ENCODE assay signal across 8 cellular contexts in genomic region chr16:80852261-80852872, GRCh38. TPM values are rescaled to one million over a fixed set of nuclear protein-coding genes. Genes with fewer than 3 reads are reported as not detected.
DNase-seq lines count a peak whose midpoint lies in the region; ATAC-seq and TF ChIP-seq lines count a peak whose summit lies in the region.

No MANE protein-coding gene starts in this region.

- no TSS peak for BruUV-seq in Calu3 (replicated peaks; lab: Mats Ljungman, UMichigan)

- peak; percentile 71 for TF ChIP-seq CTCF in Calu3 (IDR thresholded peaks at IDR 0.05; ENCODE audit: unreplicated experiment)
- peak in 4 of 6 experiments; percentile 32 to 42 (median 36) for TF ChIP-seq CTCF in adrenal gland (IDR thresholded peaks at IDR 0.05)
- peak; percentile 62 for TF ChIP-seq CTCF in mesothelial cell of epicardium (IDR thresholded peaks at IDR 0.05; ENCODE audit: unreplicated experiment)
- no peak for TF ChIP-seq CTCF in coronary artery (IDR thresholded peaks at IDR 0.05)

- no peak for ATAC-seq in left cardiac atrium
- ATAC-seq in left ventricle myocardium superior = no peak

- no peaks in the 10 kb centered on the region for H3K36me3 Mint-ChIP-seq in Calu3 (ENCODE audit: insufficient read depth, unreplicated experiment)
- no peaks in the 10 kb centered on the region for H3K36me3 Mint-ChIP-seq in mesothelial cell of epicardium

- H3K4me1 Mint-ChIP-seq in Calu3 (ENCODE audit: low read depth, unreplicated experiment) (no peaks in the 10 kb centered on the region), mesothelial cell of epicardium (no peaks in the 10 kb centered on the region)

- no peaks in the 10 kb centered on the region for H3K9me3 ChIP-seq in adrenal gland (replicated peaks in 1 of 3)

- no peaks in the 10 kb centered on the region for H3K36me3 ChIP-seq in adrenal gland (replicated peaks in 1 of 2)

- H3K4me3 Mint-ChIP-seq in Calu3 (ENCODE audit: low read depth, unreplicated experiment) = no peak overlapping the region
- no peak overlapping the region for H3K4me3 Mint-ChIP-seq in mesothelial cell of epicardium

- H3K27ac ChIP-seq in adrenal gland (no peak overlapping the region), coronary artery (no peak overlapping the region)

- TF ChIP-seq POLR2A in adrenal gland (IDR thresholded peaks at IDR 0.05) = no peak

- CTCF ChIA-PET in Calu3 (lab: Charles Lee) = no interaction called here

- DNase-seq in Calu3 (peak; percentile 46), HPDE6-E6E7 (ENCODE audit: extremely low spot score) (peak; percentile 10), adrenal gland (peak in 4 of 7 donors; percentile 21 to 56 (median 39)), mesothelial cell of epicardium (ENCODE audit: low spot score in 2 of 2, unreplicated experiment in 2 of 2) (no peak), coronary artery (ENCODE audit: low spot score) (no peak), NCI-H187 treated with DMSO at 0.1 percent for 48 hours (lab: John Stamatoyannopoulos, UW) (no peak), left cardiac atrium (no peak), left ventricle myocardium superior (no peak)

- peaks cover 34% of the 10 kb centered on the region for H3K27me3 Mint-ChIP-seq in Calu3 (ENCODE audit: unreplicated experiment)
- peaks cover 13% of the 10 kb centered on the region for H3K27me3 Mint-ChIP-seq in mesothelial cell of epicardium (ENCODE audit: low read depth)

- H3K27me3 ChIP-seq in adrenal gland = no peaks in the 10 kb centered on the region

- H3K27ac Mint-ChIP-seq in Calu3 (ENCODE audit: unreplicated experiment) (no peak overlapping the region), mesothelial cell of epicardium (no peak overlapping the region)

- H3K4me3 ChIP-seq in adrenal gland = no peak overlapping the region
- H3K4me3 ChIP-seq in coronary artery = no peak overlapping the region

- no peaks in the 10 kb centered on the region for H3K9me3 Mint-ChIP-seq in Calu3 (ENCODE audit: low read depth, unreplicated experiment)
- no peaks in the 10 kb centered on the region for H3K9me3 Mint-ChIP-seq in mesothelial cell of epicardium

- intact Hi-C loops in Calu3 (cut with micrococcal nuclease; ENCODE audit: unreplicated experiment) (loop anchor here (1.0 kb wide), 1 partner anchor 325 kb away; no protein-coding TSS in a partner anchor), adrenal gland (cut with DNase I) (no loop called here), left cardiac atrium (cut with DNase I) (no loop called here), left ventricle myocardium superior (cut with micrococcal nuclease) (no loop called here)

- WGBS in adrenal gland, 4 donors = 82 to 90% (median 88%) methylated on average over 5 of the region's 5 CpGs

- no peaks in the 10 kb centered on the region for H3K4me1 ChIP-seq in adrenal gland (replicated peaks in 1 of 2)

RNA-seq across cellular contexts. Expression of gene CDYL2, which starts 48.0 kb away (rescaled TPM):
- total RNA-seq in Calu3 (2022) (1.0 and 1.4 TPM in 2 replicates), adrenal gland (10 to 100 TPM in 4 of 8 donors, 1 to 10 TPM in 4; 4.5 to 13.5 (median 9.8) TPM), mesothelial cell of epicardium (3.0 to 4.6 TPM (median 3.2 TPM) in 3 replicates), left cardiac atrium (1 to 10 TPM; 6.7 to 7.1 TPM), left ventricle myocardium superior (2.9 TPM)
- polyA plus RNA-seq in adrenal gland = 1 to 10 TPM in 2 of 3 donors, under 1 TPM in 1; 0.61 to 3.3 (median 1.0) TPM

Comparison
In these comparisons a context has a peak if more than half of its experiments do, and no peak if none do; other contexts are left out.
1. DNase-seq: peak in Calu3 (single experiment), HPDE6-E6E7 (single experiment) and adrenal gland (4 of 7); none in mesothelial cell of epicardium (0 of 2), coronary artery (single experiment), NCI-H187 treated with DMSO at 0.1 percent for 48 hours (single experiment), left cardiac atrium (single experiment) and left ventricle myocardium superior (single experiment).